Comparison of ENCODE assay signal across 18 cellular contexts in the genomic region with DNA sequence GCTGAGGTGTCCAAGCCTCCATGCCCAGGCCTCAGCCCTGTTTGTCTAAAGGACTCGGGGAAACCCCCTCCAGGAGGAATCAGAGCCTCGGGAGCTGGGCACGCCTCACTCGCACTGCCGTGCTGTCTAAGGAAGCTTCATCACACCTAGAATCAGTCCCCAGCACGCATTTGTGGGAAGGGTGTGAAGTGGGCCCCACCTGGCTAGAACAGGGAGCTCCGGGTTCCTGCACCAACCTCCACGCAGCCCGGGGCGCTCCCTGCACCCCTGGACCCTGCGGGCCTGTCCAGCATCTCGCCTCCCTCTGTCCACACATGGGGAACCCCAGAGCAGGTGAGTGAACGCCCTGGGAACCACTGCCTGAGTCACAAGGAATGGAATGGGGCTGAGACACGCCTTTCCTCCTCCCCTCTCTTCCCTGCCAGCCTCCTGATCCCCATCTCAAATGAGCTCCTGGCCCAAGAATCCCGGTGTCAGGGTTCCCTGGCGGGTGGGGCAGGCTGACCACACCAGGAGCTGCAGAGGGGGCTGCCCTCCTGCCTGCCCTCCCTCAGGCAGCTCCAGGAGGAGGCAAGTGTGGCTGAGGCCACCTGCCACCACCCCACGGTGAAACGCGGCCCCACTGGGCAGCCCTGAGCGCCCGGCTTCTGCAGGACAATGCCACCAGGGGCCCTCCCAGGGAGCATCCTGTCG. TPM values are rescaled to one million over a fixed set of nuclear protein-coding genes. Genes with fewer than 3 reads are reported as not detected.
A peak's percentile ranks its signal among the peaks of the same experiment; 100 is the strongest.
DNase-seq lines count a peak whose midpoint lies in the region; ATAC-seq and TF ChIP-seq lines count a peak whose summit lies in the region.
"Had no signal": no experiment of that assay in that cellular context is flagged by ENCODE, and none has a peak within 500 bp of the region (broad histone marks: within the 10 kb centered on the region; RNA-seq: fewer than 3 reads in every experiment).

No MANE protein-coding gene starts in this region.

- H3K27ac Mint-ChIP-seq in mesothelial cell of epicardium = no peak overlapping the region

- TF ChIP-seq POLR2A in esophagus squamous epithelium (IDR thresholded peaks at IDR 0.05) (no peak), Peyer's patch (IDR thresholded peaks at IDR 0.05) (no peak)

- peaks cover 75% of the 10 kb centered on the region for H3K27me3 Mint-ChIP-seq in mesothelial cell of epicardium (ENCODE audit: low read depth)

- H3K4me2 ChIP-seq in BLaER1 = peak overlapping the region; percentile 97
- H3K4me2 ChIP-seq: smooth muscle cell had no signal

- intact Hi-C loops in esophagus squamous epithelium (cut with DNase I) = no loop called here

- no peak overlapping the region; the same call in 1 of the 2 replicates for H3K9ac ChIP-seq in BLaER1

- H3K36me3 Mint-ChIP-seq in mesothelial cell of epicardium = no peaks in the 10 kb centered on the region

- WGBS in esophagus squamous epithelium, 2 donors = 28 to 39% methylated on average over 9 to 13 of the region's 22 CpGs

- H4K20me1 ChIP-seq in BLaER1 = no peaks in the 10 kb centered on the region

- DNase-seq in HK-2 (ENCODE audit: unreplicated experiment) = peak; percentile 44
- peak; percentile 88 for DNase-seq in RWPE2 (ENCODE audit: low spot score)
- peak; percentile 17 for DNase-seq in glomerular visceral epithelial cell (ENCODE audit: extremely low spot score)
- DNase-seq in NCI-H2107 treated with DMSO at 0.1 percent for 48 hours (lab: John Stamatoyannopoulos, UW; ENCODE audit: unreplicated experiment) = no peak
- no peak for DNase-seq in esophagus squamous epithelium (lab: John Stamatoyannopoulos, UW)
- no peak for DNase-seq in Peyer's patch
- no peak for DNase-seq in mesothelial cell of epicardium (ENCODE audit: low spot score in 2 of 2, unreplicated experiment in 2 of 2)
- DNase-seq: NCI-H187, T-helper 9 cell had no signal

- H3K4me1 ChIP-seq in BLaER1 (peaks cover 77% of the 10 kb centered on the region), RWPE2 (ENCODE audit: insufficient read depth, poor library complexity, severe bottlenecking) (peaks cover 41% of the 10 kb centered on the region), esophagus squamous epithelium (peaks cover 10 to 36% (median 12%) of the 10 kb centered on the region in 3 donors), Peyer's patch (peaks cover 0 to 11% (median 0%) of the 10 kb centered on the region in 4 donors)
- H3K4me1 ChIP-seq: pancreas had no signal

- peaks cover 38% of the 10 kb centered on the region for H3K27me3 ChIP-seq in BLaER1
- no peaks in the 10 kb centered on the region for H3K27me3 ChIP-seq in RWPE2 (ENCODE audit: insufficient read depth, poor library complexity, severe bottlenecking)
- H3K27me3 ChIP-seq in esophagus squamous epithelium = peaks cover 0 to 98% (median 6%) of the 10 kb centered on the region in 4 donors
- no peaks in the 10 kb centered on the region for H3K27me3 ChIP-seq in Peyer's patch

- H3K36me3 ChIP-seq in BLaER1 = no peaks in the 10 kb centered on the region
- no peaks in the 10 kb centered on the region for H3K36me3 ChIP-seq in RWPE2 (ENCODE audit: low read depth)
- H3K36me3 ChIP-seq in esophagus squamous epithelium = no peaks in the 10 kb centered on the region
- no peaks in the 10 kb centered on the region for H3K36me3 ChIP-seq in Peyer's patch
- H3K36me3 ChIP-seq: pancreas had no signal

- TF ChIP-seq CTCF in RWPE2 (IDR thresholded peaks at IDR 0.05; ENCODE audit: poor library complexity, severe bottlenecking) = peak; percentile 13
- TF ChIP-seq CTCF in esophagus squamous epithelium (IDR thresholded peaks at IDR 0.05) = no peak
- TF ChIP-seq CTCF in Peyer's patch (IDR thresholded peaks at IDR 0.05) = no peak
- no peak for TF ChIP-seq CTCF in mesothelial cell of epicardium (IDR thresholded peaks at IDR 0.05; ENCODE audit: unreplicated experiment)

- no peak overlapping the region for H3K4me3 Mint-ChIP-seq in mesothelial cell of epicardium
- H3K4me3 Mint-ChIP-seq: central memory CD8-positive, alpha-beta T cell had no signal

- H3K27ac ChIP-seq in BLaER1 (no peak overlapping the region), RWPE2 (ENCODE audit: poor library complexity, severe bottlenecking) (peak overlapping the region; percentile 30), esophagus squamous epithelium (no peak overlapping the region), Peyer's patch (no peak overlapping the region)
- H3K27ac ChIP-seq: pancreas, SK-N-MC had no signal

- H3K4me3 ChIP-seq in BLaER1 = no peak overlapping the region
- H3K4me3 ChIP-seq in RWPE2 (ENCODE audit: severe bottlenecking) = no peak overlapping the region
- H3K4me3 ChIP-seq in esophagus squamous epithelium = no peak overlapping the region
- H3K4me3 ChIP-seq in Peyer's patch = no peak overlapping the region
- H3K4me3 ChIP-seq: pancreas, SK-N-MC, smooth muscle cell had no signal

- H3K9me3 Mint-ChIP-seq in mesothelial cell of epicardium = no peaks in the 10 kb centered on the region
- H3K9me3 Mint-ChIP-seq: central memory CD8-positive, alpha-beta T cell had no signal

- H3K4me1 Mint-ChIP-seq in mesothelial cell of epicardium = peaks cover 21% of the 10 kb centered on the region
- H3K4me1 Mint-ChIP-seq: central memory CD8-positive, alpha-beta T cell had no signal

- H3K9me3 ChIP-seq in BLaER1 (peaks cover under 1% of the 10 kb centered on the region; the same call in 1 of the 2 replicates), RWPE2 (ENCODE audit: severe bottlenecking) (no peaks in the 10 kb centered on the region), esophagus squamous epithelium (no peaks in the 10 kb centered on the region), Peyer's patch (no peaks in the 10 kb centered on the region)
- H3K9me3 ChIP-seq: pancreas had no signal

- peak; percentile 90 for ATAC-seq in RWPE2 (ENCODE audit: low read depth)
- ATAC-seq: activated CD4-positive, CD25-positive, alpha-beta regulatory T cell treated with anti-CD3 and anti-CD28 coated beads, Interleukin-2, amount 50 U/mL, for 24 hours; left ventricle myocardium superior had no signal

RNA-seq across cellular contexts. Expression of a gene that starts 44.6 kb away (rescaled TPM):
- not detected for total RNA-seq in esophagus squamous epithelium
- not detected for total RNA-seq in Peyer's patch
- 3.5 to 4.8 TPM (median 3.7 TPM) in 3 replicates for total RNA-seq in mesothelial cell of epicardium
- total RNA-seq: activated CD8-positive, alpha-beta memory T cell treated with anti-CD3 and anti-CD28 coated beads for 36 hours; NCI-H460; smooth muscle cell had no signal

Comparison
In these comparisons a context has a peak if more than half of its experiments do, and no peak if none do; other contexts are left out.
1. DNase-seq: peak in HK-2 (single experiment), RWPE2 (single experiment) and glomerular visceral epithelial cell (single experiment); none in NCI-H2107 treated with DMSO at 0.1 percent for 48 hours (single experiment), esophagus squamous epithelium (single experiment), Peyer's patch (0 of 3) and mesothelial cell of epicardium (0 of 2).